8 cellular contexts compared by ENCODE assay signal in the genomic region with DNA sequence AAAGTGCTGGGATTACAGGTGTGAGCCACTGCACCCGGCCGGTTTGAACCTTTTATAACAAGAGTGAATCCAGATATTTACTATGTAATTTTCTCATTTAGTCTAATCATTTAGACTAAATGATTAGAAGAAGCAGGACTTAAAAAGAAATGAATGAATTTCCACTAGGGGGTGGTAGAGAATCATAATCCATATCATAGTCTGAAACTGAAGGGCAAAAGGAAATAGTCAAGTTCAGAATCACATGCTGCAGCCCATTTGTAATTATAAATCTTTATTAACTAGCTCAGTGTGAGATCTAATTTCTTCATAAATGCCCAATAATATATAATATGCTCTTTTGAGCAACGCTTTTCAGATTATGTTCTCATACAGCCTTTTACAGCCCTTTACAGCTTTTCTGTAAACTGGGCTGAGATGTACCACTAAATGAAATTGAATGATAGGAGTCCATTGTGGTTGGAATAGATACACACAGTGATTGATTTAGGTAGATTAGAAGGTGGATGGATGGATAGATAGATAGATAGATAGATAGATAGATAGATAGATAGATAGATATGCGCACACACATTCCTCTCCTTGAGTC. TPM values are rescaled to one million over a fixed set of nuclear protein-coding genes. Genes with fewer than 3 reads are reported as not detected.
A peak's percentile ranks its signal among the peaks of the same experiment; 100 is the strongest.
DNase-seq lines count a peak whose midpoint lies in the region; ATAC-seq and TF ChIP-seq lines count a peak whose summit lies in the region.

No MANE protein-coding gene starts in this region.

- POLR2A ChIA-PET in CD4-positive, alpha-beta memory T cell (lab: Charles Lee; ENCODE audit: partially characterized antibody), result interaction anchor here (1.0 to 2.5 kb wide), 7 partner anchors 29 to 99 kb away, joined by 3 to 15 read pairs (median 3); partner anchors contain the start of genes HLA-DMA and TAP2
- POLR2A ChIA-PET in MCF 10A (lab: Yijun Ruan, JAX), result interaction anchor here (0.6 to 2.1 kb wide), 8 partner anchors 9 to 99 kb away, joined by 3 to 9 read pairs (median 4); partner anchors contain the start of gene BRD2

- no peaks in the 10 kb centered on the region for H3K27me3 Mint-ChIP-seq in CD4-positive, alpha-beta memory T cell
- no peaks in the 10 kb centered on the region for H3K27me3 Mint-ChIP-seq in MCF 10A (ENCODE audit: insufficient read depth, unreplicated experiment)

- H3K27ac Mint-ChIP-seq in CD4-positive, alpha-beta memory T cell, result no peak overlapping the region
- H3K27ac Mint-ChIP-seq in MCF 10A (ENCODE audit: low read depth, unreplicated experiment), result no peak overlapping the region

- 43 to 61% methylated on average over 2 to 4 of the region's 4 CpGs for WGBS in transverse colon (ENCODE audit: low coverage in 1 of 2), 2 donors

- TF ChIP-seq CTCF in MCF 10A (IDR thresholded peaks at IDR 0.05; ENCODE audit: unreplicated experiment), result peak; percentile 56
- peak; percentile 65 to 77 (median 66) for TF ChIP-seq CTCF in transverse colon (IDR thresholded peaks at IDR 0.05)

- CTCF ChIA-PET in CD4-positive, alpha-beta memory T cell (lab: Charles Lee; ENCODE audit: partially characterized antibody), result interaction anchor here (0.7 to 5.8 kb wide), 28 partner anchors 8 to 205 kb away, joined by 3 to 120 read pairs (median 5); partner anchors contain the start of genes BRD2, HLA-DMA, HLA-DMB and PSMB9
- CTCF ChIA-PET in MCF 10A (lab: Yijun Ruan, JAX), result interaction anchor here (0.6 to 2.9 kb wide), 30 partner anchors 9 to 397 kb away, joined by 3 to 31 read pairs (median 5); partner anchors contain the start of genes HLA-DMA and TAP2

- no peak for TF ChIP-seq EP300 in transverse colon (IDR thresholded peaks at IDR 0.05; ENCODE audit: low read depth)

- H3K4me1 ChIP-seq in CD4-positive, alpha-beta memory T cell (ENCODE audit: insufficient read depth, low read length), result no peaks in the 10 kb centered on the region
- peaks cover 4 to 20% (median 8%) of the 10 kb centered on the region in 4 donors for H3K4me1 ChIP-seq in transverse colon

- no TSS peak for BruUV-seq in MCF 10A (replicated peaks; lab: Mats Ljungman, UMichigan)

- ATAC-seq in HG02870 (IDR thresholded peaks at IDR 0.05; ENCODE audit: unreplicated experiment), result no peak

- no peaks in the 10 kb centered on the region for H3K36me3 ChIP-seq in CD4-positive, alpha-beta memory T cell (ENCODE audit: insufficient read depth, low read length)
- no peaks in the 10 kb centered on the region for H3K36me3 ChIP-seq in transverse colon

- peak in 4 of 5 donors; percentile 64 to 75 (median 69) for DNase-seq in CD4-positive, alpha-beta memory T cell
- DNase-seq in HPDE6-E6E7 (ENCODE audit: extremely low spot score), result peak; percentile 45
- peak; percentile 47 for DNase-seq in NCI-H748 treated with DMSO at 0.1 percent for 48 hours (lab: John Stamatoyannopoulos, UW)
- peak; percentile 74 for DNase-seq in MCF 10A (ENCODE audit: unreplicated experiment)
- peak; percentile 76 for DNase-seq in kidney tubule cell (ENCODE audit: low spot score)
- DNase-seq in transverse colon, result no peak
- DNase-seq in stimulated activated CD4-positive, alpha-beta T cell treated with anti-CD3 and anti-CD28 coated beads, Interleukin-2, amount 100 ng/mL, for 48 hours, result no peak

- TF ChIP-seq POLR2A in transverse colon (IDR thresholded peaks at IDR 0.05), result no peak

- no peak overlapping the region for H3K27ac ChIP-seq in CD4-positive, alpha-beta memory T cell (ENCODE audit: low read depth, low read length)
- no peak overlapping the region for H3K27ac ChIP-seq in transverse colon

- H3K9me3 ChIP-seq in CD4-positive, alpha-beta memory T cell (ENCODE audit: control insufficient read depth in 1 of 2, low read length in 2 of 2), result no peaks in the 10 kb centered on the region
- no peaks in the 10 kb centered on the region for H3K9me3 ChIP-seq in transverse colon

- no peaks in the 10 kb centered on the region for H3K9me3 Mint-ChIP-seq in CD4-positive, alpha-beta memory T cell
- H3K9me3 Mint-ChIP-seq in MCF 10A (ENCODE audit: unreplicated experiment), result no peaks in the 10 kb centered on the region

- H3K36me3 Mint-ChIP-seq in CD4-positive, alpha-beta memory T cell, result peaks cover 1% of the 10 kb centered on the region in 2 donors
- H3K36me3 Mint-ChIP-seq in MCF 10A (ENCODE audit: insufficient read depth, unreplicated experiment), result no peaks in the 10 kb centered on the region

- no peak overlapping the region for H3K4me3 Mint-ChIP-seq in CD4-positive, alpha-beta memory T cell
- H3K4me3 Mint-ChIP-seq in MCF 10A (ENCODE audit: unreplicated experiment), result no peak overlapping the region

- in situ Hi-C loops in transverse colon (cut with MboI; ENCODE audit: low pct_ligation_motif_present in 1 of 4, low pct_unique_long_range_greater_than_20kb in 1 of 4, low sequenced_read_pairs in 3 of 4), result loop anchor here (5.0 to 25.0 kb wide), 5 partner anchors 57 to 102 kb away; partner anchors contain the start of gene HLA-DMB (in 1 of the 4)

- H3K4me1 Mint-ChIP-seq in CD4-positive, alpha-beta memory T cell, result no peaks in the 10 kb centered on the region
- peaks cover 11% of the 10 kb centered on the region for H3K4me1 Mint-ChIP-seq in MCF 10A (ENCODE audit: insufficient read depth, unreplicated experiment)

- H3K4me3 ChIP-seq in CD4-positive, alpha-beta memory T cell (ENCODE audit: low read length in 2 of 2), result no peak overlapping the region
- H3K4me3 ChIP-seq in transverse colon, result no peak overlapping the region

- intact Hi-C loops in CD4-positive, alpha-beta memory T cell (cut with micrococcal nuclease), result loop anchor here (1.0 to 5.0 kb wide), 5 partner anchors 48 to 99 kb away; partner anchors contain the start of genes BRD2 and HLA-DMA
- intact Hi-C loops in MCF 10A (cut with micrococcal nuclease), result loop anchor here (1.0 to 5.0 kb wide), 3 partner anchors 47 to 99 kb away; no protein-coding TSS in a partner anchor
- intact Hi-C loops in transverse colon (cut with DNase I; ENCODE audit: low total_unique reads), result no loop called here

- H3K27me3 ChIP-seq in CD4-positive, alpha-beta memory T cell (ENCODE audit: insufficient read depth, low read length), result no peaks in the 10 kb centered on the region
- no peaks in the 10 kb centered on the region for H3K27me3 ChIP-seq in transverse colon

RNA-seq across cellular contexts. Expression of gene PSMB9, which starts 31.8 kb away (rescaled TPM):
- total RNA-seq in CD4-positive, alpha-beta memory T cell, result 100 to 1,000 TPM; 141 to 144 TPM
- polyA plus RNA-seq in CD4-positive, alpha-beta memory T cell, result 100 to 1,000 TPM; 501 to 763 TPM
- total RNA-seq in MCF 10A (2022), result 3.5 and 4.4 TPM in 2 replicates
- total RNA-seq in transverse colon, result 10 to 100 TPM; 14.6 to 44.1 (median 32.9) TPM

RNA-seq across cellular contexts. Expression of gene TAP1, which starts 32.3 kb away (rescaled TPM):
- 100 to 1,000 TPM; 136 to 141 TPM for total RNA-seq in CD4-positive, alpha-beta memory T cell
- polyA plus RNA-seq in CD4-positive, alpha-beta memory T cell, result 100 to 1,000 TPM; 300 to 324 TPM
- 32.3 and 35.2 TPM in 2 replicates for total RNA-seq in MCF 10A (2022)
- total RNA-seq in transverse colon, result 10 to 100 TPM; 63.2 to 87.9 (median 75.3) TPM

RNA-seq across cellular contexts. Expression of gene PSMB8, which starts 41.9 kb away (rescaled TPM):
- 100 to 1,000 TPM; 134 to 138 TPM for total RNA-seq in CD4-positive, alpha-beta memory T cell
- polyA plus RNA-seq in CD4-positive, alpha-beta memory T cell, result 100 to 1,000 TPM; 363 to 426 TPM
- total RNA-seq in MCF 10A (2022) (34.1 and 47.3 TPM in 2 replicates), transverse colon (10 to 100 TPM in 3 of 4 donors, 1 to 10 TPM in 1; 9.4 to 95.2 (median 72.6) TPM)

RNA-seq across cellular contexts. Expression of gene TAP2, which starts 47.3 kb away (rescaled TPM):
- 100 to 1,000 TPM; 106 to 112 TPM for total RNA-seq in CD4-positive, alpha-beta memory T cell
- polyA plus RNA-seq in CD4-positive, alpha-beta memory T cell, result 10 to 100 TPM; 11.0 to 16.5 TPM
- 43.3 and 61.2 TPM in 2 replicates for total RNA-seq in MCF 10A (2022)
- 10 to 100 TPM; 12.3 to 48.2 (median 27.1) TPM for total RNA-seq in transverse colon

RNA-seq across cellular contexts. Expression of gene HLA-DMB, which starts 55.0 kb away (rescaled TPM):
- 1 to 10 TPM; 7.9 to 8.1 TPM for total RNA-seq in CD4-positive, alpha-beta memory T cell
- 10 to 100 TPM in 1 of 2 donors, 1 to 10 TPM in 1; 7.6 to 15.5 TPM for polyA plus RNA-seq in CD4-positive, alpha-beta memory T cell
- not detected in 2 replicates for total RNA-seq in MCF 10A (2022)
- 10 to 100 TPM in 2 of 4 donors, 1 to 10 TPM in 2; 1.8 to 20.8 (median 13.2) TPM for total RNA-seq in transverse colon

Comparison
In these comparisons a context has a peak if more than half of its experiments do, and no peak if none do; other contexts are left out.
1. DNase-seq: peak in CD4-positive, alpha-beta memory T cell (4 of 5), HPDE6-E6E7 (single experiment), NCI-H748 treated with DMSO at 0.1 percent for 48 hours (single experiment), MCF 10A (single experiment) and kidney tubule cell (single experiment); none in transverse colon (single experiment) and stimulated activated CD4-positive, alpha-beta T cell treated with anti-CD3 and anti-CD28 coated beads, Interleukin-2, amount 100 ng/mL, for 48 hours (0 of 2).